In the genomic region with DNA sequence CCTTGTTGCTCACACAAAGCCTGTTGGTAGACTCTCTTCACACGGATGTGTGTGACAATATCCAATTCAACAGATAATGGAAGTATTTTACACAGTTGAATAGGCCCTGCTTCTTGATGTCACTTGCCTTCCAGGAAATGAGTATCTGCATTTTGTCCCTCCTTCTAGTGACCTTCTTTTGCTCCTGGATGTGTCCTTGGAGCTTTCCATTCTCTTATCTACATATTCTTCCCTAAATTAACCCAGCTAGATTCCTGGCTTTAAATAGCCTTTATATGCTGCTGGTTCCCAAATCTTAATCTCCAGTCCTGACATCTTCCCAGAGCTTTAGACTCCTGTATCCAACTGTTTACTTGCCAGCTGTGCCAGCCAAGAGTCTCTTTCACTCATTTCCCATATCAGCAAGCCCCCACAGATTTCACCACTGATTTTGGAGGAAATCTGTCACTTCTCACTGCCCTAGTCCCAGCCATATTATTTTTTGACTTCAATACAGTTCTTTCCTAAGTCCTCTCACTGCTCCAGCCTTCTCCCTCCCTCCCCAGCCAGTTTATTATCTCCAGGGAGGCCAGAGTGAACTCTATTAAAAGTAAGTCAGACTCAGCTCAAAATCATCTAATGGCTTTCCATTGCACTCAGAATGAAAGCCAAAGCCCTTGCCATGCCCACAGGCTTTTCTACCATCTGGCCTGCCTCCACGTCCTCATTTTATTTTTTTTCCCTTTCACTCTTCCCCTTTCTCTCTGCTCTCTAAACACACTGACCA, we compare ENCODE assay signal across 28 cellular contexts.
DNase-seq lines count a peak whose midpoint lies in the region; ATAC-seq and TF ChIP-seq lines count a peak whose summit lies in the region.
"Had no signal": no experiment of that assay in that cellular context is flagged by ENCODE, and none has a peak within 500 bp of the region (broad histone marks: within the 10 kb centered on the region; RNA-seq: fewer than 3 reads in every experiment).

No MANE protein-coding gene starts in this region.

- dilution Hi-C loops in mammary epithelial cell (cut with HindIII; ENCODE audit: low sequenced_read_pairs), result no loop called here

- no peak overlapping the region for H3K4me2 ChIP-seq in GM23338
- H3K4me2 ChIP-seq in mammary epithelial cell (ENCODE audit: insufficient read depth, low read depth, low read length), result no peak overlapping the region
- no peak overlapping the region for H3K4me2 ChIP-seq in hepatocyte
- no peak overlapping the region for H3K4me2 ChIP-seq in mesenchymal stem cell (ENCODE audit: low read length, poor library complexity, severe bottlenecking)

- H2BK5ac ChIP-seq in mesenchymal stem cell (ENCODE audit: low read depth, low read length, poor library complexity, severe bottlenecking), result no peak overlapping the region

- in situ Hi-C loops in mammary epithelial cell (cut with MboI; ENCODE audit: low sequenced_read_pairs in 2 of 2), result no loop called here
- in situ Hi-C loops in HAP-1 (cut with MboI; ENCODE audit: low sequenced_read_pairs), result no loop called here

- H2AFZ ChIP-seq in GM23338, result peak overlapping the region; percentile 30; the same call in 1 of the 2 replicates
- H2AFZ ChIP-seq in mammary epithelial cell (ENCODE audit: low read depth, low read length), result peak overlapping the region; percentile 42
- H2AFZ ChIP-seq in hepatocyte, result no peak overlapping the region
- no peak overlapping the region for H2AFZ ChIP-seq in mesenchymal stem cell (ENCODE audit: low read depth, low read length)

- H3K4me1 Mint-ChIP-seq in GM23338, result peaks cover 4% of the 10 kb centered on the region; the same call in 2 of the 3 replicates
- H3K4me1 Mint-ChIP-seq: B cell had no signal

- no peak overlapping the region for H2BK120ac ChIP-seq in mesenchymal stem cell (ENCODE audit: low read depth, low read length)

- 67% methylated on average over 2 of the region's 2 CpGs for WGBS in mammary epithelial cell (ENCODE audit: low coverage, missing lambda C conversion rate)
- WGBS in hepatocyte (ENCODE audit: low lambda C conversion rate, missing lambda C conversion rate), result 57% methylated on average over 2 of the region's 2 CpGs
- 69 to 72% methylated on average over 2 of the region's 2 CpGs for WGBS in sigmoid colon, 2 donors
- 70% methylated on average over 2 of the region's 2 CpGs for WGBS in mesenchymal stem cell

- CTCF ChIA-PET in mammary epithelial cell (lab: Charles Lee; ENCODE audit: low non-redundant PET), result no interaction called here

- no peaks in the 10 kb centered on the region for H3K9me3 Mint-ChIP-seq in GM23338
- H3K9me3 Mint-ChIP-seq: activated CD4-positive, alpha-beta memory T cell treated with anti-CD3 and anti-CD28 coated beads for 36 hours; activated naive CD4-positive, alpha-beta T cell treated with anti-CD3 and anti-CD28 coated beads for 36 hours; activated T-helper 1 cell treated with anti-CD3 and anti-CD28 coated beads, Interleukin-12 subunit alpha, Interleukin-12 subunit beta, Interleukin-2, Interleukin-4 antibody, amounts not matched to agents 30 ng/mL and 10 ng/mL and 1 ng/mL, durations not matched to agents 14 hours and 24 hours and 36 hours; CD8-positive, alpha-beta T cell; natural killer cell; stimulated activated naive CD8-positive, alpha-beta T cell treated with anti-CD3 and anti-CD28 coated beads, Interleukin-15, Interleukin-2, amounts not matched to agents 100 ng/mL and 50 ng/mL, for 24 hours had no signal

- no peak overlapping the region for H3K9ac ChIP-seq in mammary epithelial cell (ENCODE audit: insufficient read depth, low read length)
- H3K9ac ChIP-seq in mesenchymal stem cell (ENCODE audit: low read length), result no peak overlapping the region

- no peaks in the 10 kb centered on the region for H3K79me1 ChIP-seq in mesenchymal stem cell (replicated peaks; ENCODE audit: low read length, poor library complexity, severe bottlenecking)

- H4K8ac ChIP-seq in mesenchymal stem cell (ENCODE audit: low read length), result no peak overlapping the region

- no peak for DNase-seq in GM23338 (ENCODE audit: low spot score)
- DNase-seq in mammary epithelial cell, result no peak
- DNase-seq in hepatocyte (ENCODE audit: low spot score), result no peak
- DNase-seq in sigmoid colon, result no peak
- DNase-seq in hepatic stellate cell (ENCODE audit: low spot score), result no peak
- DNase-seq in HAP-1 (ENCODE audit: low spot score in 2 of 2), result no peak
- DNase-seq in mesenchymal stem cell, result no peak
- DNase-seq: activated CD4-positive, alpha-beta memory T cell treated with anti-CD3 and anti-CD28 coated beads for 36 hours; activated CD4-positive, CD25-positive, alpha-beta regulatory T cell treated with anti-CD3 and anti-CD28 coated beads, Interleukin-2, amount 50 U/mL, for 72 hours; activated CD8-positive, alpha-beta memory T cell treated with anti-CD3 and anti-CD28 coated beads, Interleukin-2, amount 50 U/mL, for 4 hours; activated naive CD4-positive, alpha-beta T cell treated with anti-CD3 and anti-CD28 coated beads for 36 hours; amniotic stem cell; CD8-positive, alpha-beta T cell; DMS 273 treated with DMSO at 0.1 percent for 48 hours; effector memory CD4-positive, alpha-beta T cell; erythroblast; midbrain; natural killer cell; NCI-H1105 treated with DMSO at 0.1 percent for 48 hours; NCI-H2029; ovary; right lobe of liver; thyroid gland had no signal

- H3K27me3 ChIP-seq in GM23338 (ENCODE audit: insufficient read depth), result no peaks in the 10 kb centered on the region
- H3K27me3 ChIP-seq in mammary epithelial cell (ENCODE audit: insufficient read depth, low read length), result no peaks in the 10 kb centered on the region
- no peaks in the 10 kb centered on the region for H3K27me3 ChIP-seq in hepatocyte
- H3K27me3 ChIP-seq in sigmoid colon, result no peaks in the 10 kb centered on the region
- H3K27me3 ChIP-seq in HAP-1 (ENCODE audit: low read depth), result no peaks in the 10 kb centered on the region
- no peaks in the 10 kb centered on the region for H3K27me3 ChIP-seq in mesenchymal stem cell (ENCODE audit: control insufficient read depth in 1 of 2, insufficient read depth in 1 of 2, low read length in 2 of 2)
- H3K27me3 ChIP-seq: ovary, right lobe of liver, thyroid gland had no signal

- no peak overlapping the region for H2AK5ac ChIP-seq in mesenchymal stem cell (ENCODE audit: low read length, severe bottlenecking)

- intact Hi-C loops in mammary epithelial cell (cut with micrococcal nuclease) (no loop called here), sigmoid colon (cut with DNase I) (no loop called here)

- TF ChIP-seq POLR2A in sigmoid colon (IDR thresholded peaks at IDR 0.05), result no peak

- H3K4me1 ChIP-seq in GM23338 (ENCODE audit: insufficient read depth), result peaks cover 2% of the 10 kb centered on the region; the same call in 1 of the 2 replicates
- peaks cover 6% of the 10 kb centered on the region for H3K4me1 ChIP-seq in mammary epithelial cell (ENCODE audit: insufficient read depth, low read length)
- H3K4me1 ChIP-seq in hepatocyte (ENCODE audit: insufficient read depth), result no peaks in the 10 kb centered on the region
- peaks cover 0 to 11% (median 5%) of the 10 kb centered on the region in 4 donors for H3K4me1 ChIP-seq in sigmoid colon
- peaks cover 4% of the 10 kb centered on the region for H3K4me1 ChIP-seq in HAP-1
- no peaks in the 10 kb centered on the region for H3K4me1 ChIP-seq in mesenchymal stem cell (ENCODE audit: control insufficient read depth, insufficient read depth, low read depth, low read length)
- H3K4me1 ChIP-seq: right lobe of liver, SJSA1, thyroid gland had no signal

- no peaks in the 10 kb centered on the region for H3F3A ChIP-seq in GM23338 (replicated peaks; ENCODE audit: low read depth)

- H4K20me1 ChIP-seq in GM23338 (replicated peaks; ENCODE audit: insufficient read depth) (no peaks in the 10 kb centered on the region), mammary epithelial cell (ENCODE audit: insufficient read depth, low read length) (no peaks in the 10 kb centered on the region), hepatocyte (ENCODE audit: insufficient read depth, poor library complexity, severe bottlenecking) (no peaks in the 10 kb centered on the region)

- no peak overlapping the region for H3K27ac ChIP-seq in GM23338 (ENCODE audit: low read depth)
- no peak overlapping the region for H3K27ac ChIP-seq in mammary epithelial cell (ENCODE audit: insufficient read depth, low read depth, low read length)
- H3K27ac ChIP-seq in hepatocyte, result peak overlapping the region; percentile 7
- H3K27ac ChIP-seq in sigmoid colon, result peak overlapping the region in 3 of 4 donors; percentile 13 to 34 (median 33)
- no peak overlapping the region for H3K27ac ChIP-seq in mesenchymal stem cell (ENCODE audit: low read length, poor library complexity, severe bottlenecking)
- H3K27ac ChIP-seq: ovary, right lobe of liver, SJSA1, thyroid gland had no signal

- H3K4me3 Mint-ChIP-seq in GM23338, result no peak overlapping the region
- H3K4me3 Mint-ChIP-seq: activated CD4-positive, alpha-beta memory T cell treated with anti-CD3 and anti-CD28 coated beads for 36 hours; activated naive CD4-positive, alpha-beta T cell treated with anti-CD3 and anti-CD28 coated beads for 36 hours; activated T-helper 1 cell treated with anti-CD3 and anti-CD28 coated beads, Interleukin-12 subunit alpha, Interleukin-12 subunit beta, Interleukin-2, Interleukin-4 antibody, amounts not matched to agents 30 ng/mL and 10 ng/mL and 1 ng/mL, durations not matched to agents 14 hours and 24 hours and 36 hours; B cell; CD8-positive, alpha-beta T cell; natural killer cell; stimulated activated naive CD8-positive, alpha-beta T cell treated with anti-CD3 and anti-CD28 coated beads, Interleukin-15, Interleukin-2, amounts not matched to agents 100 ng/mL and 50 ng/mL, for 24 hours had no signal

- H3K36me3 Mint-ChIP-seq in GM23338 (ENCODE audit: low read depth), result no peaks in the 10 kb centered on the region
- H3K36me3 Mint-ChIP-seq: activated CD4-positive, alpha-beta memory T cell treated with anti-CD3 and anti-CD28 coated beads for 36 hours; CD8-positive, alpha-beta T cell; natural killer cell had no signal

- no peak overlapping the region for H2BK12ac ChIP-seq in mesenchymal stem cell (ENCODE audit: low read length in 2 of 2)

- H3K27ac Mint-ChIP-seq in GM23338, result no peak overlapping the region; the same call in 1 of the 2 replicates
- H3K27ac Mint-ChIP-seq: activated CD4-positive, alpha-beta memory T cell treated with anti-CD3 and anti-CD28 coated beads for 36 hours; activated naive CD4-positive, alpha-beta T cell treated with anti-CD3 and anti-CD28 coated beads for 36 hours; activated T-helper 1 cell treated with anti-CD3 and anti-CD28 coated beads, Interleukin-12 subunit alpha, Interleukin-12 subunit beta, Interleukin-2, Interleukin-4 antibody, amounts not matched to agents 30 ng/mL and 10 ng/mL and 1 ng/mL, durations not matched to agents 14 hours and 24 hours and 36 hours; B cell; CD8-positive, alpha-beta T cell; natural killer cell; stimulated activated naive CD8-positive, alpha-beta T cell treated with anti-CD3 and anti-CD28 coated beads, Interleukin-15, Interleukin-2, amounts not matched to agents 100 ng/mL and 50 ng/mL, for 24 hours had no signal

- H3K4me3 ChIP-seq in GM23338, result no peak overlapping the region
- H3K4me3 ChIP-seq in mammary epithelial cell (replicated peaks in 1 of 3; ENCODE audit: insufficient read depth in 1 of 3, low read depth in 2 of 3, low read length in 3 of 3), result no peak overlapping the region
- H3K4me3 ChIP-seq in hepatocyte, result no peak overlapping the region
- H3K4me3 ChIP-seq in sigmoid colon, result no peak overlapping the region
- no peak overlapping the region for H3K4me3 ChIP-seq in HAP-1
- H3K4me3 ChIP-seq in mesenchymal stem cell (ENCODE audit: insufficient read depth in 1 of 2, low read depth in 1 of 2, low read length in 2 of 2), result no peak overlapping the region
- H3K4me3 ChIP-seq: coronary artery, ovary, right lobe of liver, SJSA1, thyroid gland had no signal

- H3K27me3 Mint-ChIP-seq in GM23338 (ENCODE audit: insufficient read depth, low read depth, poor library complexity), result no peaks in the 10 kb centered on the region
- H3K27me3 Mint-ChIP-seq: stimulated activated naive CD8-positive, alpha-beta T cell treated with anti-CD3 and anti-CD28 coated beads, Interleukin-15, Interleukin-2, amounts not matched to agents 100 ng/mL and 50 ng/mL, for 24 hours had no signal

- H3K79me2 ChIP-seq in GM23338 (replicated peaks; ENCODE audit: insufficient read depth) (no peaks in the 10 kb centered on the region), mammary epithelial cell (ENCODE audit: insufficient read depth, low read length) (no peaks in the 10 kb centered on the region), hepatocyte (no peaks in the 10 kb centered on the region)

- H3K9me3 ChIP-seq in mammary epithelial cell (replicated peaks; ENCODE audit: insufficient read depth, low read length) (no peaks in the 10 kb centered on the region), hepatocyte (ENCODE audit: low read depth) (no peaks in the 10 kb centered on the region), sigmoid colon (no peaks in the 10 kb centered on the region), HAP-1 (no peaks in the 10 kb centered on the region), mesenchymal stem cell (ENCODE audit: control insufficient read depth, low read length) (no peaks in the 10 kb centered on the region)
- H3K9me3 ChIP-seq: ovary, right lobe of liver, SJSA1, thyroid gland had no signal

- H3K9me2 ChIP-seq in GM23338 (ENCODE audit: insufficient read depth) (no peaks in the 10 kb centered on the region), hepatocyte (replicated peaks; ENCODE audit: insufficient read depth) (no peaks in the 10 kb centered on the region)

- BruUV-seq in mammary epithelial cell (replicated peaks; lab: Mats Ljungman, UMichigan), result no TSS peak

- H3K14ac ChIP-seq in mesenchymal stem cell (ENCODE audit: low read length in 2 of 2), result peak overlapping the region in 1 of 2 experiments; percentile 47

- H3K36me3 ChIP-seq in GM23338 (ENCODE audit: insufficient read depth) (no peaks in the 10 kb centered on the region), mammary epithelial cell (ENCODE audit: insufficient read depth, low read length) (no peaks in the 10 kb centered on the region), hepatocyte (replicated peaks; ENCODE audit: insufficient read depth, low read depth) (no peaks in the 10 kb centered on the region), sigmoid colon (no peaks in the 10 kb centered on the region), HAP-1 (replicated peaks) (no peaks in the 10 kb centered on the region), mesenchymal stem cell (ENCODE audit: control insufficient read depth in 1 of 2, insufficient read depth in 2 of 2, low read depth in 1 of 2, low read length in 2 of 2) (no peaks in the 10 kb centered on the region)
- H3K36me3 ChIP-seq: ovary, right lobe of liver, SJSA1, thyroid gland had no signal

- H2BK15ac ChIP-seq in mesenchymal stem cell (ENCODE audit: low read depth, poor library complexity, severe bottlenecking), result no peak overlapping the region

- H3K4ac ChIP-seq in mesenchymal stem cell (ENCODE audit: low read depth in 1 of 2, low read length in 2 of 2), result no peak overlapping the region

- no peak for ATAC-seq in GM23338
- ATAC-seq: CD8-positive, alpha-beta T cell; natural killer cell; right lobe of liver had no signal

- no peak for TF ChIP-seq CTCF in GM23338 (conservative IDR thresholded peaks at IDR 0.05; ENCODE audit: low read depth in 2 of 2)
- no peak for TF ChIP-seq CTCF in mammary epithelial cell (conservative IDR thresholded peaks at IDR 0.05 in 1 of 2, IDR thresholded peaks at IDR 0.05 in 1 of 2; ENCODE audit: extremely low read depth in 1 of 2, insufficient read depth in 1 of 2, low read depth in 1 of 2, low read length in 2 of 2)
- TF ChIP-seq CTCF in hepatocyte (IDR thresholded peaks at IDR 0.05; ENCODE audit: poor library complexity), result no peak
- no peak for TF ChIP-seq CTCF in sigmoid colon (IDR thresholded peaks at IDR 0.05)

- H4K91ac ChIP-seq in mesenchymal stem cell (ENCODE audit: low read length), result no peak overlapping the region

- no peak overlapping the region for H3K18ac ChIP-seq in mesenchymal stem cell (ENCODE audit: low read depth in 1 of 2, low read length in 2 of 2)

- H3K23ac ChIP-seq in mesenchymal stem cell (ENCODE audit: low read length in 2 of 2), result no peak overlapping the region

- no peak for TF ChIP-seq EP300 in sigmoid colon (IDR thresholded peaks at IDR 0.05)

Comparison
In these comparisons a context has a peak if more than half of its experiments do, and no peak if none do; other contexts are left out.
1. H2AFZ ChIP-seq: peak in GM23338 (single experiment) and mammary epithelial cell (single experiment); none in hepatocyte (single experiment) and mesenchymal stem cell (single experiment).
2. H3K27ac ChIP-seq: peak in hepatocyte (single experiment) and sigmoid colon (3 of 4); none in GM23338 (single experiment), mammary epithelial cell (single experiment) and mesenchymal stem cell (single experiment).